In genomic region chr4:1285790-1286553, GRCh38 we compare ENCODE assay signal across 8 cellular contexts.
A peak's percentile ranks its signal among the peaks of the same experiment; 100 is the strongest.
DNase-seq lines count a peak whose midpoint lies in the region; ATAC-seq and TF ChIP-seq lines count a peak whose summit lies in the region.

No MANE protein-coding gene starts in this region.

- H3K27me3 Mint-ChIP-seq in T-helper 2 cell treated with Interferon-gamma antibody and Interleukin-4, amounts not matched to agents 5 μg/mL and 100 μg/mL, for 36 hours (ENCODE audit: low read depth) = no peaks in the 10 kb centered on the region

- in situ Hi-C loops in ACHN (cut with HindIII; ENCODE audit: low pct_ligation_motif_present, low pct_unique_long_range_greater_than_20kb, low sequenced_read_pairs) = no loop called here

- H3K4me3 ChIP-seq in fibroblast of pulmonary artery (replicated peaks; ENCODE audit: low read depth, low read length) = no peak overlapping the region

- H3K4me3 Mint-ChIP-seq in T-helper 2 cell treated with Interferon-gamma antibody and Interleukin-4, amounts not matched to agents 5 μg/mL and 100 μg/mL, for 36 hours = no peak overlapping the region

- ATAC-seq in GM18861 (IDR thresholded peaks at IDR 0.05; ENCODE audit: unreplicated experiment) = no peak
- ATAC-seq in GM21786 (IDR thresholded peaks at IDR 0.05; ENCODE audit: unreplicated experiment) = no peak
- ATAC-seq in HG03342 (IDR thresholded peaks at IDR 0.05; ENCODE audit: unreplicated experiment) = no peak

- TF ChIP-seq CTCF in GM12873 (IDR thresholded peaks at IDR 0.05; ENCODE audit: insufficient read depth, low read depth, low read length, missing control alignments) (peak; percentile 54), fibroblast of pulmonary artery (IDR thresholded peaks at IDR 0.05; ENCODE audit: low read length, missing control alignments) (no peak)

- H3K9me3 Mint-ChIP-seq in T-helper 2 cell treated with Interferon-gamma antibody and Interleukin-4, amounts not matched to agents 5 μg/mL and 100 μg/mL, for 36 hours = peaks cover 10% of the 10 kb centered on the region

- H3K27ac Mint-ChIP-seq in T-helper 2 cell treated with Interferon-gamma antibody and Interleukin-4, amounts not matched to agents 5 μg/mL and 100 μg/mL, for 36 hours = no peak overlapping the region

- DNase-seq in ACHN (peak; percentile 25), fibroblast of pulmonary artery (ENCODE audit: low read depth) (peak; percentile 8), DMS114 treated with DMSO at 0.1 percent for 48 hours (lab: John Stamatoyannopoulos, UW; ENCODE audit: unreplicated experiment) (no peak)
- DNase-seq in T-helper 2 cell treated with Interferon-gamma antibody and Interleukin-4, amounts not matched to agents 5 μg/mL and 100 μg/mL, for 36 hours (ENCODE audit: low spot score) = peak; percentile 27

- H3K36me3 Mint-ChIP-seq in T-helper 2 cell treated with Interferon-gamma antibody and Interleukin-4, amounts not matched to agents 5 μg/mL and 100 μg/mL, for 36 hours (ENCODE audit: low read depth) = peaks cover 3% of the 10 kb centered on the region

- peaks cover 7% of the 10 kb centered on the region for H3K4me1 Mint-ChIP-seq in T-helper 2 cell treated with Interferon-gamma antibody and Interleukin-4, amounts not matched to agents 5 μg/mL and 100 μg/mL, for 36 hours (ENCODE audit: low read depth)
